Comparison of ENCODE assay signal across 18 cellular contexts in the genomic region with DNA sequence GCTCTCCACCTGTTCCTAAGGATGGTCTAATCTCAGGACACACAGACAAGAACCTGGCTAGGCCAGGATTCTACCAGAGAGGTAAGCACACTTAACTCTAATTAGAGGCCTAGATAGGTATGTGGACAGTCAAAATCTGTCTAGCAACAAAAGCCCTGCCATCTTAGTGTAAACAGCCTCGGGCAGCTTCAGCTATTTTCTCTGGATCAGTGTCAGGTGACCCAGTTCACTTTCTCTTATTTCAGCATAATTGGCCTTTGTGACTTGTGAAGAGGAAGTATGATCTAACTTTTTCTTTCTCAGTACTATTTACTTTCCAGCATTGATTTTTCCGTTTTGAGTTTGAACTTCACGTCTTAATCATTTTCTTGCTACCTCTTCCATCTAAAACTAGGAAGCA.
DNase-seq lines count a peak whose midpoint lies in the region; ATAC-seq, FAIRE-seq and TF ChIP-seq lines count a peak whose summit lies in the region.
"Had no signal": no experiment of that assay in that cellular context is flagged by ENCODE, and none has a peak within 500 bp of the region (broad histone marks: within the 10 kb centered on the region; RNA-seq: fewer than 3 reads in every experiment).

No MANE protein-coding gene starts in this region.

- no peaks in the 10 kb centered on the region for H3K9me2 ChIP-seq in Loucy (replicated peaks; ENCODE audit: low read depth, low read length)

- no peaks in the 10 kb centered on the region for H4K20me1 ChIP-seq in Loucy (ENCODE audit: insufficient read depth, low read length, poor library complexity, severe bottlenecking)

- intact Hi-C loops in left lung (cut with DNase I) = no loop called here

- peak overlapping the region; percentile 66; the same call in 1 of the 2 replicates for H2AFZ ChIP-seq in Loucy (ENCODE audit: low read length)

- no peak for FAIRE-seq in D721Med (lab: Jason Lieb, UNC)

- 67% methylated on average over 3 of the region's 3 CpGs for WGBS in suprapubic skin

- no peak for TF ChIP-seq CTCF in Loucy (conservative IDR thresholded peaks at IDR 0.05; ENCODE audit: low read length)
- no peak for TF ChIP-seq CTCF in left lung (IDR thresholded peaks at IDR 0.05)
- no peak for TF ChIP-seq CTCF in D721Med (IDR thresholded peaks at IDR 0.05; ENCODE audit: insufficient read depth, missing control alignments)
- TF ChIP-seq CTCF in suprapubic skin (IDR thresholded peaks at IDR 0.05) = no peak

- no peak overlapping the region for H3K4me2 ChIP-seq in Loucy (ENCODE audit: low read depth, low read length, poor library complexity, severe bottlenecking)

- H3K4me3 ChIP-seq in Loucy (ENCODE audit: low read length, poor library complexity, severe bottlenecking) (no peak overlapping the region), SJCRH30 (no peak overlapping the region), left lung (no peak overlapping the region), suprapubic skin (no peak overlapping the region)
- H3K4me3 ChIP-seq: sigmoid colon had no signal

- H3K4me1 ChIP-seq in Loucy (ENCODE audit: insufficient read depth, low read length, poor library complexity, severe bottlenecking) = peaks cover 21% of the 10 kb centered on the region
- H3K4me1 ChIP-seq in SJCRH30 = peaks cover 5% of the 10 kb centered on the region; the same call in 1 of the 2 replicates
- no peaks in the 10 kb centered on the region for H3K4me1 ChIP-seq in left lung
- H3K4me1 ChIP-seq in suprapubic skin = no peaks in the 10 kb centered on the region
- H3K4me1 ChIP-seq: sigmoid colon had no signal

- H3F3A ChIP-seq in Loucy (ENCODE audit: low read depth) = 0 out of 2 replicates have a peak, but pooled peaks cover 5% of the 10 kb centered on the region

- no peak overlapping the region for H3K9ac ChIP-seq in Loucy (ENCODE audit: low read depth, low read length, poor library complexity, severe bottlenecking)

- peak; percentile 13 for DNase-seq in DMS153 treated with DMSO at 0.1 percent for 48 hours (lab: John Stamatoyannopoulos, UW; ENCODE audit: unreplicated experiment)
- DNase-seq in SJCRH30 = peak; percentile 6 to 25
- DNase-seq in left lung = no peak
- no peak for DNase-seq in UCSD-AML1 (lab: John Stamatoyannopoulos, UW; ENCODE audit: unreplicated experiment)
- no peak for DNase-seq in D721Med (ENCODE audit: insufficient read length, low spot score)
- DNase-seq in suprapubic skin (ENCODE audit: low spot score in 2 of 2) = no peak
- no peak for DNase-seq in DMS53 treated with DMSO at 0.1 percent for 48 hours (lab: John Stamatoyannopoulos, UW; ENCODE audit: unreplicated experiment)
- DNase-seq: activated B cell treated with CpG ODN at 0.5 μM for 24 hours; activated effector memory CD4-positive, alpha-beta T cell treated with anti-CD3 and anti-CD28 coated beads, Interleukin-2, amount 50 U/mL, for 16 hours; amygdala; GOT3; midbrain; MM.1S; NCI-H2227 treated with DMSO at 0.1 percent for 48 hours; nucleus accumbens; sigmoid colon; stimulated activated CD4-positive, alpha-beta T cell treated with anti-CD3 and anti-CD28 coated beads, Interleukin-2, amount 100 ng/mL, for 24 hours had no signal

- no peak for TF ChIP-seq EP300 in suprapubic skin (IDR thresholded peaks at IDR 0.05)

- H3K36me3 ChIP-seq in Loucy (ENCODE audit: insufficient read depth, low read length) = no peaks in the 10 kb centered on the region
- no peaks in the 10 kb centered on the region for H3K36me3 ChIP-seq in SJCRH30
- no peaks in the 10 kb centered on the region for H3K36me3 ChIP-seq in left lung
- no peaks in the 10 kb centered on the region for H3K36me3 ChIP-seq in suprapubic skin
- H3K36me3 ChIP-seq: sigmoid colon had no signal

- H3K79me2 ChIP-seq in Loucy (ENCODE audit: insufficient read depth, low read length) = no peaks in the 10 kb centered on the region

- peak; percentile 24 for ATAC-seq in left lung

- H3K27me3 ChIP-seq in Loucy (ENCODE audit: insufficient read depth, low read length, poor library complexity, severe bottlenecking) (no peaks in the 10 kb centered on the region), SJCRH30 (no peaks in the 10 kb centered on the region), left lung (no peaks in the 10 kb centered on the region), suprapubic skin (no peaks in the 10 kb centered on the region)
- H3K27me3 ChIP-seq: sigmoid colon had no signal

- H3K9me3 ChIP-seq in Loucy (ENCODE audit: insufficient read depth, low read depth, low read length) (no peaks in the 10 kb centered on the region), SJCRH30 (replicated peaks) (no peaks in the 10 kb centered on the region), left lung (no peaks in the 10 kb centered on the region), suprapubic skin (no peaks in the 10 kb centered on the region)
- H3K9me3 ChIP-seq: sigmoid colon had no signal

- H3K27ac ChIP-seq in SJCRH30 = no peak overlapping the region
- no peak overlapping the region for H3K27ac ChIP-seq in left lung
- no peak overlapping the region for H3K27ac ChIP-seq in suprapubic skin
- H3K27ac ChIP-seq: sigmoid colon had no signal

- TF ChIP-seq POLR2A in suprapubic skin (IDR thresholded peaks at IDR 0.05) = no peak

Comparison
In these comparisons a context has a peak if more than half of its experiments do, and no peak if none do; other contexts are left out.
1. DNase-seq: peak in DMS153 treated with DMSO at 0.1 percent for 48 hours (single experiment) and SJCRH30 (2 of 2); none in left lung (0 of 2), UCSD-AML1 (single experiment), D721Med (single experiment), suprapubic skin (0 of 2) and DMS53 treated with DMSO at 0.1 percent for 48 hours (single experiment).